ENCODE assay signal across 8 cellular contexts in genomic region chr6:85593438-85594196, GRCh38. TPM values are rescaled to one million over a fixed set of nuclear protein-coding genes. Genes with fewer than 3 reads are reported as not detected.
A peak's percentile ranks its signal among the peaks of the same experiment; 100 is the strongest.
DNase-seq lines count a peak whose midpoint lies in the region; TF ChIP-seq lines count a peak whose summit lies in the region.

A gene with protein sequence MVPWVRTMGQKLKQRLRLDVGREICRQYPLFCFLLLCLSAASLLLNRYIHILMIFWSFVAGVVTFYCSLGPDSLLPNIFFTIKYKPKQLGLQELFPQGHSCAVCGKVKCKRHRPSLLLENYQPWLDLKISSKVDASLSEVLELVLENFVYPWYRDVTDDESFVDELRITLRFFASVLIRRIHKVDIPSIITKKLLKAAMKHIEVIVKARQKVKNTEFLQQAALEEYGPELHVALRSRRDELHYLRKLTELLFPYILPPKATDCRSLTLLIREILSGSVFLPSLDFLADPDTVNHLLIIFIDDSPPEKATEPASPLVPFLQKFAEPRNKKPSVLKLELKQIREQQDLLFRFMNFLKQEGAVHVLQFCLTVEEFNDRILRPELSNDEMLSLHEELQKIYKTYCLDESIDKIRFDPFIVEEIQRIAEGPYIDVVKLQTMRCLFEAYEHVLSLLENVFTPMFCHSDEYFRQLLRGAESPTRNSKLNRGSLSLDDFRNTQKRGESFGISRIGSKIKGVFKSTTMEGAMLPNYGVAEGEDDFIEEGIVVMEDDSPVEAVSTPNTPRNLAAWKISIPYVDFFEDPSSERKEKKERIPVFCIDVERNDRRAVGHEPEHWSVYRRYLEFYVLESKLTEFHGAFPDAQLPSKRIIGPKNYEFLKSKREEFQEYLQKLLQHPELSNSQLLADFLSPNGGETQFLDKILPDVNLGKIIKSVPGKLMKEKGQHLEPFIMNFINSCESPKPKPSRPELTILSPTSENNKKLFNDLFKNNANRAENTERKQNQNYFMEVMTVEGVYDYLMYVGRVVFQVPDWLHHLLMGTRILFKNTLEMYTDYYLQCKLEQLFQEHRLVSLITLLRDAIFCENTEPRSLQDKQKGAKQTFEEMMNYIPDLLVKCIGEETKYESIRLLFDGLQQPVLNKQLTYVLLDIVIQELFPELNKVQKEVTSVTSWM (minus strand): TSS chr6:85593858. CDS start chr6:85593718, 140 bp downstream.

- H3K56ac ChIP-seq in H9 (ENCODE audit: insufficient read length, low read depth, low read length): no peak within 1 kb of the TSS

- no peak within 1 kb of the TSS for H2BK12ac ChIP-seq in H9 (ENCODE audit: insufficient read length, low read depth, low read length)

- no peak within 1 kb of the TSS for H4K8ac ChIP-seq in H9 (replicated peaks; ENCODE audit: insufficient read length, low read depth, low read length)

- H3K4me3 Mint-ChIP-seq in H9 (peak within 1 kb of the TSS; percentile 95 to 96), neural crest cell (peak within 1 kb of the TSS; percentile 98)

- peaks cover 0 to 8% (median 1%) of the 10 kb centered on the region in 3 experiments; a peak in 5 of 7 replicates for H3K36me3 Mint-ChIP-seq in H9 (ENCODE audit: insufficient read depth in 1 of 3, low read depth in 3 of 3)
- H3K36me3 Mint-ChIP-seq in neural crest cell (ENCODE audit: low read depth): peaks cover 18% of the 10 kb centered on the region

- DNase-seq in GF-D8 (lab: John Stamatoyannopoulos, UW) (peak; percentile 92), H9 (peak; percentile 82), M059J (ENCODE audit: low read depth) (peak; percentile 99), SIG-M5 treated with dmso at 0.1 percent for 504 hours (lab: John Stamatoyannopoulos, UW; ENCODE audit: unreplicated experiment) (peak; percentile 94), activated gamma-delta T cell treated with Interleukin-2 at 50 U/mL for 16 hours (peak; percentile 71), foreskin fibroblast (peak; percentile 96 to 98), neural crest cell (ENCODE audit: low read depth, low spot score) (peak; percentile 79), stomach (peak; percentile 96)

- H3K4me1 Mint-ChIP-seq in H9 (peaks cover 12 to 15% of the 10 kb centered on the region in 2 experiments), neural crest cell (peaks cover 24% of the 10 kb centered on the region)

- H3K4me3 ChIP-seq in foreskin fibroblast (ENCODE audit: low read depth in 1 of 2, low read length in 2 of 2) (peak within 1 kb of the TSS; percentile 88 to 93), stomach (peak within 1 kb of the TSS; percentile 69 to 78 (median 72))

- H3K79me1 ChIP-seq in H9 (ENCODE audit: insufficient read depth, low read depth, low read length, poor library complexity, severe bottlenecking): no peaks in the 10 kb centered on the region

- H2BK5ac ChIP-seq in H9 (ENCODE audit: insufficient read length, low read length): no peak within 1 kb of the TSS

- no CpG with 5 or more reads among the region's 82 CpGs for WGBS in H9 (ENCODE audit: extremely low coverage, insufficient read length, low lambda C conversion rate)
- 0% methylated on average over 33 to 82 of the region's 82 CpGs for WGBS in stomach, 5 donors

- H3K14ac ChIP-seq in H9 (ENCODE audit: insufficient read depth, low read length): peak within 1 kb of the TSS; percentile 22; the same call in 1 of the 2 replicates

- no peak within 1 kb of the TSS for H3T11ph ChIP-seq in H9 (ENCODE audit: low read length)

- H3K27me3 ChIP-seq in H9 (ENCODE audit: insufficient read depth, low read length): no peaks in the 10 kb centered on the region
- H3K27me3 ChIP-seq in stomach: no peaks in the 10 kb centered on the region

- H3K9ac ChIP-seq in H9 (ENCODE audit: extremely low read depth, insufficient read length, low read length): peak within 1 kb of the TSS; percentile 69

- peak within 1 kb of the TSS; percentile 29 for H3K18ac ChIP-seq in H9 (ENCODE audit: insufficient read length, low read depth, low read length)

- H2BK20ac ChIP-seq in H9 (ENCODE audit: low read depth, low read length, poor library complexity, severe bottlenecking): no peak within 1 kb of the TSS

- intact Hi-C loops in stomach (cut with DNase I; ENCODE audit: low total_unique reads): no loop called here

- H2AFZ ChIP-seq in H9 (ENCODE audit: low read length): no peak within 1 kb of the TSS

- H3K27ac Mint-ChIP-seq in H9: peak within 1 kb of the TSS; percentile 82 to 97 (median 83); a peak in 5 of 7 replicates
- peak within 1 kb of the TSS; percentile 97 for H3K27ac Mint-ChIP-seq in neural crest cell (ENCODE audit: unreplicated experiment)

- peak; percentile 5 for TF ChIP-seq EP300 in stomach (IDR thresholded peaks at IDR 0.05)

- H2AK5ac ChIP-seq in H9 (ENCODE audit: insufficient read length, low read length): no peak within 1 kb of the TSS

- H2BK15ac ChIP-seq in H9 (ENCODE audit: low read depth, low read length): no peak within 1 kb of the TSS

- H4K91ac ChIP-seq in H9 (ENCODE audit: insufficient read length, low read depth, low read length): no peak within 1 kb of the TSS

- no peak within 1 kb of the TSS for H2BK120ac ChIP-seq in H9 (ENCODE audit: low read depth, low read length, poor library complexity, severe bottlenecking)

- H3K9me3 ChIP-seq in H9 (ENCODE audit: control insufficient read depth, low read depth, low read length) (no peaks in the 10 kb centered on the region), stomach (no peaks in the 10 kb centered on the region)

- no peaks in the 10 kb centered on the region for H3K36me3 ChIP-seq in stomach

- no peaks in the 10 kb centered on the region for H3K79me2 ChIP-seq in H9 (ENCODE audit: insufficient read depth, low read length)

- peaks cover 4% of the 10 kb centered on the region for H3K23me2 ChIP-seq in H9 (ENCODE audit: insufficient read length, low read depth, low read length, poor library complexity, severe bottlenecking)

- H4K5ac ChIP-seq in H9 (ENCODE audit: insufficient read length, low read depth, low read length): no peak within 1 kb of the TSS

- peaks cover 0 to 3% of the 10 kb centered on the region in 2 experiments; a peak in 3 of 5 replicates for H3K9me3 Mint-ChIP-seq in H9
- H3K9me3 Mint-ChIP-seq in neural crest cell: no peaks in the 10 kb centered on the region

- no peak within 1 kb of the TSS for H3K27ac ChIP-seq in H9 (ENCODE audit: insufficient read length, low read depth, low read length)
- H3K27ac ChIP-seq in stomach: peak within 1 kb of the TSS; percentile 95 to 99 (median 96)

- peak within 1 kb of the TSS; percentile 73 for H3K4me2 ChIP-seq in H9 (ENCODE audit: insufficient read depth, insufficient read length, low read length)

- H3K23ac ChIP-seq in H9 (ENCODE audit: insufficient read length, low read depth, low read length): no peak within 1 kb of the TSS

- H4K20me1 ChIP-seq in H9 (ENCODE audit: control insufficient read depth, insufficient read depth, insufficient read length): no peaks in the 10 kb centered on the region

- no peaks in the 10 kb centered on the region for H3K4me1 ChIP-seq in H9 (ENCODE audit: insufficient read depth, low read length)
- peaks cover 13 to 33% (median 22%) of the 10 kb centered on the region in 4 donors for H3K4me1 ChIP-seq in stomach

- peak in 2 of 4 donors; percentile 50 to 55 for TF ChIP-seq POLR2A in stomach (IDR thresholded peaks at IDR 0.05)

- H3K27me3 Mint-ChIP-seq in H9 (ENCODE audit: low read depth): peaks cover 6% of the 10 kb centered on the region; the same call in 1 of the 2 replicates
- peaks cover 3% of the 10 kb centered on the region for H3K27me3 Mint-ChIP-seq in neural crest cell (ENCODE audit: low read depth)

- TF ChIP-seq CTCF in H9 (conservative IDR thresholded peaks at IDR 0.05) (0 out of 3 replicates have a peak, but pooled peaks have one; percentile 20), foreskin fibroblast (IDR thresholded peaks at IDR 0.05; ENCODE audit: low read depth, low read length) (no peak), neural crest cell (conservative IDR thresholded peaks at IDR 0.05) (peak; percentile 20), stomach (IDR thresholded peaks at IDR 0.05) (no peak)

- no peak within 1 kb of the TSS for H3K4ac ChIP-seq in H9 (ENCODE audit: low read depth, low read length)

RNA-seq across cellular contexts. Expression of the gene that starts here (rescaled TPM):
- total RNA-seq in H9 (2021) (33.0 and 35.5 TPM in 2 replicates), neural crest cell (54.1 and 56.4 TPM in 2 replicates), stomach (100 to 1,000 TPM in 2 of 5 donors, 10 to 100 TPM in 3; 21.6 to 209 (median 85.3) TPM)
- 151 and 175 TPM in 2 replicates for total RNA-seq in M059J (2014; rRNA removed; shearing (Covaris generic))
- 10 to 100 TPM; 11.2 to 63.8 (median 24.9) TPM for polyA plus RNA-seq in stomach

Comparison
In these comparisons a context has a peak if more than half of its experiments do, and no peak if none do; other contexts are left out.
1. CTCF ChIP-seq: peak in H9 (single experiment) and neural crest cell (single experiment); none in foreskin fibroblast (single experiment) and stomach (0 of 7).
2. Peak in every context shown above with its lines, with median percentiles within 50 percentile points of each other: DNase-seq.